ENCODE assay signal across 32 cellular contexts in the genomic region with DNA sequence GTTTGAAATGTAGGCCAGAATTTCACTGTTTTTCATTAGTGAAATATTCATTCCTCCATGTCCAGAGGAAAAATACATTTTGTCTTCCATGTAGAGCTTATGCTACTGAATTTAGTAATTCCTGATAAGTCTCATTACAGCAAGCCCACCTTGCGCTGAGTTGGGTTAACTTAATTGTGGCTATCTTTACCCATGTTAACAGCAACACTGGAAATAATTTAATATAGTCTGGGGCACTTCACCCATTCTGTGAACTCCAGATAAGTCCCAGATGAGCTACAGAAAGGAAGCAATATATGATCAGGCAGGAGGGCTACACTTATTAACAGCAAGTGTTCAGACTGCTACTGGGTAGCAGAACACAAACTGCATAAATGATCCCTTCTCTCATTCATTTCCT.
"Had no signal": no experiment of that assay in that cellular context is flagged by ENCODE, and none has a peak within 500 bp of the region (broad histone marks: within the 10 kb centered on the region; RNA-seq: fewer than 3 reads in every experiment).

No MANE protein-coding gene starts in this region.

- H3K36me3 ChIP-seq: adrenal gland, ascending aorta, brain microvascular endothelial cell, breast epithelium, cardiac muscle cell had no signal

- H3K27ac ChIP-seq: adrenal gland, ascending aorta, body of pancreas, brain microvascular endothelial cell, breast epithelium, cardiac muscle cell had no signal

- H3K27me3 ChIP-seq: adrenal gland, ascending aorta, body of pancreas, brain microvascular endothelial cell, breast epithelium, cardiac muscle cell had no signal

- H3K4me1 ChIP-seq: adrenal gland, ascending aorta, breast epithelium had no signal

- ATAC-seq: activated naive CD4-positive, alpha-beta T cell treated with anti-CD3 and anti-CD28 coated beads, Interleukin-2, amount 50 U/mL, for 72 hours; activated naive CD8-positive, alpha-beta T cell treated with anti-CD3 and anti-CD28 coated beads, Interleukin-2, amount 50 U/mL, for 24 hours; activated T-cell treated with anti-CD3 and anti-CD28 coated beads, Interleukin-2, amount 50 U/mL, for 4 hours; activated T-cell treated with anti-CD3 and anti-CD28 coated beads, Interleukin-2, amount 50 U/mL, for 72 hours; activated T-helper 17 cell treated with anti-CD3 and anti-CD28 coated beads, Interleukin-2, amount 50 U/mL, for 72 hours; body of pancreas had no signal

- H3K4me3 ChIP-seq: adrenal gland, ascending aorta, body of pancreas, breast epithelium, cardiac muscle cell had no signal

- H3K9me3 ChIP-seq: adrenal gland, ascending aorta, body of pancreas, breast epithelium had no signal

- DNase-seq: activated effector memory CD4-positive, alpha-beta T cell treated with anti-CD3 and anti-CD28 coated beads, Interleukin-2, amount 50 U/mL, for 16 hours; activated effector memory CD4-positive, alpha-beta T cell treated with Interleukin-2 at 50 U/mL for 16 hours; activated gamma-delta T cell; activated gamma-delta T cell treated with Interleukin-2 at 50 U/mL for 16 hours; activated naive CD4-positive, alpha-beta T cell; activated naive CD4-positive, alpha-beta T cell treated with anti-CD3 and anti-CD28 coated beads for 36 hours; activated naive CD4-positive, alpha-beta T cell treated with anti-CD3 and anti-CD28 coated beads, Interleukin-2, amount 10 ng/mL, durations not matched to agents 7 days and 5 days; activated naive CD4-positive, alpha-beta T cell treated with anti-CD3 and anti-CD28 coated beads, Interleukin-2, amount 50 U/mL, for 16 hours; activated naive CD4-positive, alpha-beta T cell treated with Interleukin-2 at 50 U/mL for 16 hours; activated naive CD8-positive, alpha-beta T cell treated with anti-CD3 and anti-CD28 coated beads for 36 hours; activated naive CD8-positive, alpha-beta T cell treated with anti-CD3 and anti-CD28 coated beads, Interleukin-2, amount 10 ng/mL, durations not matched to agents 7 days and 5 days; activated naive CD8-positive, alpha-beta T cell treated with anti-CD3 and anti-CD28 coated beads, Interleukin-2, amount 50 U/mL, for 24 hours; activated T-cell treated with anti-CD3 and anti-CD28 coated beads, Interleukin-2, amount 50 U/mL, for 1 hour; activated T-cell treated with anti-CD3 and anti-CD28 coated beads, Interleukin-2, amount 50 U/mL, for 24 hours; activated T-cell treated with anti-CD3 and anti-CD28 coated beads, Interleukin-2, amount 50 U/mL, for 4 hours; activated T-cell treated with anti-CD3 and anti-CD28 coated beads, Interleukin-2, amount 50 U/mL, for 48 hours; activated T-cell treated with anti-CD3 and anti-CD28 coated beads, Interleukin-2, amount 50 U/mL, for 72 hours; adrenal gland; amniotic stem cell; amygdala; anterior cingulate cortex; aorta; body of pancreas; brain microvascular endothelial cell; caudate nucleus; central memory CD4-positive, alpha-beta T cell; cerebellar nuclear complex had no signal
